Comparison of ENCODE assay signal across 8 cellular contexts in the genomic region with DNA sequence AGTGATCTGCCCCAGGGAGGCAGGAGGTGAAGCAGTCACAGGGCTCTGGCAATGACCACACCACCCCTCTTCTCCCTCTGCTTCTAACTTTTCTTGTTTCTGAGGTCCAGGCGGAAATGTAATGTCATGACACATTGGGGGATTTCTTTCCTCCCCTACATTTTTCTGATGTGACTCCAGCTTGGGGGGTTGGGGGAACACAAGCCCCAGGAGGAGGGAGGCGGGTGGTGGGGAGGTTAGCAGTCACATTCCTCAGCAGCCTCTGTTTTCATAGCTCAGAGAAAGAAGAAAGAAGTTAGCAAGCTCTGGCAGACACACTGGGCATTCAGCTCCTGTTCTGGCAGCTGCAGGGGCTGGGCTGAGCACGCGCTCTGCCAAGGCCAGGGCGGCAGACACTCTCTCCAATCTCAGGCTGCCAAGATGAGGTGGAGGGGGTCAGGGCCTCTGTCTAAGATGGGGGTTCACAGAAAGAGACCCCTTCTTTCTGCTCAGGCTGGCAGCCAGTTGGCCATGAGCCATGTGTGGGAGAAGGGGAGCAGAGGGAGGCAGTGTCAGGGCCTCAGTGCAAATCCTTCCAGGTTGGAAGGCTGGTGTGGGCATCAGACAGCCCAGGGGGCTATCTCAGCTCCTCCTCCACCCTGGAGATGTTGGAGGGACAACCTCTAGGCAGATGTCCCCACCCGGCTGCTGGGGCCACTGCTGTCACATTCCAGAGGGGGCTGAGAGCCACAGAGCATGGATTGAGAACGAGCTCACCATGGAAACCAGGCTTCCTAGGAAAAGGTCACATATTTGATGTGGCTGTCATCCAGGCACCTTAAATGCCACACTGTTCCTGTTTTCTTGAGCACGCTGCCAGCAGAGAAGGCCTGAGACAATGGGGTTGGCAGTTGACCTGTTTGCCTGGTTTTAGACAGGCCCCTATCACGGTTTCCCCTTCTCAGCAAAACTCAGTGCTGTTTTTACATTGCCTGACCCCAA. TPM values are rescaled to one million over a fixed set of nuclear protein-coding genes. Genes with fewer than 3 reads are reported as not detected.
A peak's percentile ranks its signal among the peaks of the same experiment; 100 is the strongest.
DNase-seq lines count a peak whose midpoint lies in the region; ATAC-seq, FAIRE-seq and TF ChIP-seq lines count a peak whose summit lies in the region.

No MANE protein-coding gene starts in this region.

- H3K4me1 ChIP-seq in adrenal gland (replicated peaks in 1 of 2) (peaks cover 22 to 39% of the 10 kb centered on the region in 2 donors), skeletal muscle satellite cell (ENCODE audit: control insufficient read depth, insufficient read depth, low read length) (peaks cover 51% of the 10 kb centered on the region)

- no peak overlapping the region for H3K4me3 ChIP-seq in adrenal gland
- peak overlapping the region; percentile 52 for H3K4me3 ChIP-seq in skeletal muscle satellite cell (ENCODE audit: low read length)

- peak overlapping the region; percentile 85 for H3K9ac ChIP-seq in skeletal muscle satellite cell (ENCODE audit: low read depth, low read length)

- H3K27me3 ChIP-seq in adrenal gland (no peaks in the 10 kb centered on the region), skeletal muscle satellite cell (ENCODE audit: control insufficient read depth, insufficient read depth, low read length) (no peaks in the 10 kb centered on the region)

- H3K9me3 ChIP-seq in adrenal gland (replicated peaks in 1 of 3) (no peaks in the 10 kb centered on the region), skeletal muscle satellite cell (replicated peaks; ENCODE audit: low read length) (no peaks in the 10 kb centered on the region)

- H3K36me3 ChIP-seq in adrenal gland (replicated peaks in 1 of 2) (no peaks in the 10 kb centered on the region), skeletal muscle satellite cell (ENCODE audit: insufficient read depth, low read length) (no peaks in the 10 kb centered on the region)

- intact Hi-C loops in adrenal gland (cut with DNase I) = no loop called here

- H3K27ac ChIP-seq in adrenal gland = peak overlapping the region in 4 of 5 donors; percentile 51 to 95 (median 76)

- TF ChIP-seq CTCF in adrenal gland (IDR thresholded peaks at IDR 0.05) = no peak

- peak overlapping the region; percentile 75 for H3K4me2 ChIP-seq in skeletal muscle satellite cell (ENCODE audit: low read length)

- FAIRE-seq in H54 (lab: Jason Lieb, UNC) = no peak

- DNase-seq in H54 (ENCODE audit: insufficient read length, low spot score) (peak; percentile 76), adrenal gland (peak; percentile 49 to 76 (median 72)), hippocampal formation (lab: John Stamatoyannopoulos, UW) (peak; percentile 42 to 62), epidermal melanocyte (ENCODE audit: insufficient read length, low spot score) (no peak), GM19240 (ENCODE audit: insufficient read length, low spot score) (no peak)

- 27 to 46% (median 33%) methylated on average over 8 to 9 of the region's 9 CpGs for WGBS in adrenal gland, 4 donors

- TF ChIP-seq POLR2A in H54 (IDR thresholded peaks at IDR 0.05; ENCODE audit: low read depth, low read length) (peak; percentile 38; the same call in 1 of the 2 replicates), adrenal gland (IDR thresholded peaks at IDR 0.05) (no peak)

- ATAC-seq in GM19023 (IDR thresholded peaks at IDR 0.05; ENCODE audit: unreplicated experiment) (no peak), HG03025 (IDR thresholded peaks at IDR 0.05; ENCODE audit: low FRiP score, unreplicated experiment) (no peak)

RNA-seq across cellular contexts. Expression of a gene that starts 20.1 kb away (rescaled TPM):
- total RNA-seq in adrenal gland = 100 to 1,000 TPM in 2 of 8 donors, 10 to 100 TPM in 6; 49.1 to 194 (median 74.1) TPM
- 100 to 1,000 TPM in 1 of 3 donors, 10 to 100 TPM in 2; 68.1 to 130 (median 97.5) TPM for polyA plus RNA-seq in adrenal gland
- 64.4 and 70.6 TPM in 2 replicates for total RNA-seq in skeletal muscle satellite cell (2012; rRNA removed)

RNA-seq across cellular contexts. Expression of a gene that starts 23.4 kb away (rescaled TPM):
- total RNA-seq in adrenal gland = 1 to 10 TPM in 7 of 8 donors, under 1 TPM in 1; 0.54 to 9.8 (median 5.0) TPM
- polyA plus RNA-seq in adrenal gland = 1 to 10 TPM; 3.0 to 6.2 (median 5.6) TPM
- 2.8 and 4.4 TPM in 2 replicates for total RNA-seq in skeletal muscle satellite cell (2012; rRNA removed)

RNA-seq across cellular contexts. Expression of a gene that starts 37.0 kb away (rescaled TPM):
- total RNA-seq in adrenal gland = not detected
- polyA plus RNA-seq in adrenal gland = under 1 TPM in 2 of 3 donors, not detected in 1; 0.13 to 0.32 TPM
- not detected in 2 replicates for total RNA-seq in skeletal muscle satellite cell (2012; rRNA removed)

Comparison
In these comparisons a context has a peak if more than half of its experiments do, and no peak if none do; other contexts are left out.
1. DNase-seq: peak in H54 (single experiment), adrenal gland (7 of 7) and hippocampal formation (2 of 2); none in epidermal melanocyte (single experiment) and GM19240 (single experiment).